In genomic region chr1:159990005-159990404, GRCh38 we compare ENCODE assay signal across 26 cellular contexts. TPM values are rescaled to one million over a fixed set of nuclear protein-coding genes. Genes with fewer than 3 reads are reported as not detected.
"Had no signal": no experiment of that assay in that cellular context is flagged by ENCODE, and none has a peak within 500 bp of the region (broad histone marks: within the 10 kb centered on the region; RNA-seq: fewer than 3 reads in every experiment).

No MANE protein-coding gene starts in this region.

- ATAC-seq: K562, Panc1, SK-N-SH treated with all-trans-retinoic acid at 6 μM for 48 hours had no signal

- DNase-seq: Kasumi-1; MM.1S; NCI-H1092 treated with DMSO at 0.1 percent for 48 hours; NCI-H1436; NCI-H187; NCI-H2029; NCI-H2081 treated with DMSO at 0.1 percent for 48 hours; NCI-H2171; NCI-H226; NCI-H446; NCI-H510A; NCI-H524 treated with DMSO at 0.1 percent for 48 hours; NCI-H69; NCI-H774; NK-92 treated with Interleukin-12 subunit alpha and Interleukin-12 subunit beta, amount 100 ng/mL, for 24 hours; SHP77 had no signal

- H3K27ac ChIP-seq: HL-60, KMS-11, RWPE1 had no signal

- FAIRE-seq: HTR-8/SVneo, K562 had no signal

- H3K9ac ChIP-seq: KMS-11 had no signal

- H3K4me3 ChIP-seq: K562 had no signal

RNA-seq across cellular contexts. Expression of gene SLAMF9, which starts 36.0 kb away (rescaled TPM):
- total RNA-seq: K562, M059J, OCI-LY7 had no signal
- polyA plus RNA-seq: IgD-negative memory B cell had no signal

RNA-seq across cellular contexts. Expression of gene IGSF9, which starts 44.6 kb away (rescaled TPM):
- total RNA-seq: OCI-LY7 had no signal
